In the genomic region with DNA sequence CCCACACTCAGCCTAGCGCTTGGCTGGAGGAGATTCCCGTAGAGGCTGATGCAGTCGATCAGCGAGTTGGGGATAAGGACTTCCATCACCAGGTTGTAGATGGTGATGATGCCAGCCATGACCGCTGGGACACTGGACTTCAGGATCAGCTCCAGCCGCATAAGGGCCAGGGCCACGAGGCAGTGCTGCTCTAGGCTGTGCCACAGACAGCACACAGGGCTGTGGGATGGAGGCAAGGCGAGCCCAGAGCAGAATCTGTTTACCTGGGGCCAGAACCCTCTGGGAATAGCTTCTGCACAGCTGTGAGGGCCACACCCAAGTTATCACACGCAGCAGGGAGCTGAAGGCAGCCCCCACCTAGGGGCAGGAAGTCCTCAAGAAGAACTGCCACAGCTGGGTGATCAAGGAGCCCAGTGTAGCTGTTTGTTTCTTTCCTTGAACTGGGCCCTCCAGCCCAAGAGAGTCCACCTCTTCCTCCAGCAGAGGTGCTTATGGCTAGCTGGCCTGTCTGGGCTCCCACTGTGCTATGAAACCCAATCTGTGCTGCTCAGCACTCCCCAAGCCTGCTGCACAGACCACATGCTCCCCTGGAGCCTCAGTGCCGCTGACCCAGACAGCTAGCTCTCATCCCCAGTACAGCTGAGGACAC, we compare ENCODE assay signal across 8 cellular contexts. TPM values are rescaled to one million over a fixed set of nuclear protein-coding genes. Genes with fewer than 3 reads are reported as not detected.
A peak's percentile ranks its signal among the peaks of the same experiment; 100 is the strongest.
DNase-seq lines count a peak whose midpoint lies in the region; ATAC-seq, FAIRE-seq and TF ChIP-seq lines count a peak whose summit lies in the region.

No MANE protein-coding gene starts in this region.

- no peaks in the 10 kb centered on the region for H3K9me3 ChIP-seq in esophagus squamous epithelium
- H3K9me3 ChIP-seq in adrenal gland (replicated peaks in 1 of 3): no peaks in the 10 kb centered on the region

- H3K27ac ChIP-seq in esophagus squamous epithelium (peak overlapping the region; percentile 55 to 99 (median 96)), adrenal gland (peak overlapping the region in 1 of 5 donors; percentile 39)

- TF ChIP-seq CTCF in GM06990 (IDR thresholded peaks at IDR 0.05; ENCODE audit: insufficient read depth, low read length, poor library complexity, severe bottlenecking) (no peak), esophagus squamous epithelium (IDR thresholded peaks at IDR 0.05) (no peak), adrenal gland (IDR thresholded peaks at IDR 0.05) (no peak)

- WGBS in esophagus squamous epithelium, 2 donors: 25 to 60% methylated on average over 1 to 2 of the region's 10 CpGs
- WGBS in adrenal gland, 4 donors: 89 to 93% (median 91%) methylated on average over 6 to 10 of the region's 10 CpGs

- intact Hi-C loops in esophagus squamous epithelium (cut with DNase I) (no loop called here), adrenal gland (cut with DNase I) (no loop called here)

- H3K4me1 ChIP-seq in esophagus squamous epithelium: peaks cover 45 to 100% (median 56%) of the 10 kb centered on the region in 3 donors
- peaks cover 0 to 8% of the 10 kb centered on the region in 2 donors for H3K4me1 ChIP-seq in adrenal gland (replicated peaks in 1 of 2)

- peak; percentile 4 for FAIRE-seq in RCC 7860 (lab: Jason Lieb, UNC)

- peak; percentile 53 for ATAC-seq in GM21528 (IDR thresholded peaks at IDR 0.05; ENCODE audit: low FRiP score, unreplicated experiment)

- H3K27me3 ChIP-seq in GM06990 (replicated peaks; ENCODE audit: control insufficient read depth, insufficient read depth, low read length) (no peaks in the 10 kb centered on the region), esophagus squamous epithelium (no peaks in the 10 kb centered on the region), adrenal gland (no peaks in the 10 kb centered on the region)

- H3K36me3 ChIP-seq in GM06990 (ENCODE audit: control insufficient read depth, insufficient read depth, low read length) (peaks cover 19% of the 10 kb centered on the region), esophagus squamous epithelium (peaks cover 0 to 56% (median 0%) of the 10 kb centered on the region in 3 donors), adrenal gland (replicated peaks in 1 of 2) (no peaks in the 10 kb centered on the region)

- DNase-seq in GM06990 (ENCODE audit: extremely low read depth, insufficient read length) (no peak), RCC 7860 (ENCODE audit: low spot score) (peak; percentile 71), esophagus squamous epithelium (lab: John Stamatoyannopoulos, UW) (no peak), adrenal gland (no peak), NCI-H187 treated with DMSO at 0.1 percent for 48 hours (lab: John Stamatoyannopoulos, UW) (no peak), epidermal melanocyte (ENCODE audit: insufficient read length, low spot score) (no peak)
- DNase-seq in stimulated activated CD4-positive, alpha-beta T cell treated with anti-CD3 and anti-CD28 coated beads, Interleukin-2, amount 100 ng/mL, for 24 hours: no peak

- peak overlapping the region; percentile 5 for H3K4me3 ChIP-seq in GM06990 (replicated peaks; ENCODE audit: low read depth, low read length)
- H3K4me3 ChIP-seq in esophagus squamous epithelium: peak overlapping the region in 3 of 4 donors; percentile 5 to 35 (median 10)
- H3K4me3 ChIP-seq in adrenal gland: no peak overlapping the region

- TF ChIP-seq POLR2A in esophagus squamous epithelium (IDR thresholded peaks at IDR 0.05) (no peak), adrenal gland (IDR thresholded peaks at IDR 0.05) (no peak)

RNA-seq across cellular contexts. Expression of gene SLC2A1, which starts 6.2 kb away (rescaled TPM):
- total RNA-seq in esophagus squamous epithelium: 100 to 1,000 TPM; 238 to 883 (median 448) TPM
- 100 to 1,000 TPM in 1 of 8 donors, 10 to 100 TPM in 7; 15.4 to 123 (median 27.1) TPM for total RNA-seq in adrenal gland
- polyA plus RNA-seq in adrenal gland: 10 to 100 TPM in 1 of 3 donors, 1 to 10 TPM in 2; 4.6 to 12.3 (median 9.3) TPM

Comparison
In these comparisons a context has a peak if more than half of its experiments do, and no peak if none do; other contexts are left out.
1. H3K4me3 ChIP-seq: peak in GM06990 (single experiment) and esophagus squamous epithelium (3 of 4); none in adrenal gland (0 of 4).